ENCODE assay signal across 1 cellular context in the genomic region with DNA sequence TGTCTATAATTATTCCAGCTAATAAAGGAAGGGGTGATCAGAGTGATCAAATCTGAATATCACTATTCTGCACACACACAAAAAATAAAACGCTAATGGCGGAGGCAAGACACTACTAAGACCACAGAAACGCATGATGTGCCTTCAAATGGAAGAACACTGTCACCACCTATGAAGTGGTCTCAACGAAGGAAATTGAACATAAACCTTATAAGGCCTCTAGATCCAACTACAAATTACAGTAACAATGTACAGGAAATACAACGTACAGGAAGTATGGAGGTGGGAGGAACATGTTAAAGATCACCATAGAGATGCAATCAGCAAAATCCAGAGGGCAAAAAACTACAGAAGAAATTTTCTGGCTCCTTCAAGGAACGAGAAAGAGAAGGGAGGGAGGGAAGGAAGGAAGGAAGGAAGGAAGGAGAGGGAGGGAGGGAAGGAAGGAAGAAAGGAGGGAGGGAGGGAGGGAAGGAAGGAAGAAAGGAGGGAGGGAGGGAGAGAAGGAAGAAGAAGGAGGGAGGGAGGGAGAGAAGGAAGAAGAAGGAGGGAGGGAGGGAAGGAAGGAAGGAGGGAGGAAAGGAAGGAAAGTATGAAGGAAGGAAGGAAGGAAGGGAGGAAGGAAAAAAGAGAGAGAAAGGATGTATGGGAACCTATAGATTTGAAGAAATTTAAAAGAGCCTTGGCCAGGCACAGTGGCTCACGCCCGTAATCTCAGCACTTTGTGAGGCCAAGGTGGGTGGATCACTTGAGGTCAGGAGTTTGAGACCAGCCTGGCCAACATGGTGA.
TF ChIP-seq lines count a peak whose summit lies in the region.

No MANE protein-coding gene starts in this region.

TF ChIP-seq in GM23338, 12 proteins besides CTCF, POLR2A, EP300 and RAD21 (continued from another document):
- TF ChIP-seq, protein P1, sequence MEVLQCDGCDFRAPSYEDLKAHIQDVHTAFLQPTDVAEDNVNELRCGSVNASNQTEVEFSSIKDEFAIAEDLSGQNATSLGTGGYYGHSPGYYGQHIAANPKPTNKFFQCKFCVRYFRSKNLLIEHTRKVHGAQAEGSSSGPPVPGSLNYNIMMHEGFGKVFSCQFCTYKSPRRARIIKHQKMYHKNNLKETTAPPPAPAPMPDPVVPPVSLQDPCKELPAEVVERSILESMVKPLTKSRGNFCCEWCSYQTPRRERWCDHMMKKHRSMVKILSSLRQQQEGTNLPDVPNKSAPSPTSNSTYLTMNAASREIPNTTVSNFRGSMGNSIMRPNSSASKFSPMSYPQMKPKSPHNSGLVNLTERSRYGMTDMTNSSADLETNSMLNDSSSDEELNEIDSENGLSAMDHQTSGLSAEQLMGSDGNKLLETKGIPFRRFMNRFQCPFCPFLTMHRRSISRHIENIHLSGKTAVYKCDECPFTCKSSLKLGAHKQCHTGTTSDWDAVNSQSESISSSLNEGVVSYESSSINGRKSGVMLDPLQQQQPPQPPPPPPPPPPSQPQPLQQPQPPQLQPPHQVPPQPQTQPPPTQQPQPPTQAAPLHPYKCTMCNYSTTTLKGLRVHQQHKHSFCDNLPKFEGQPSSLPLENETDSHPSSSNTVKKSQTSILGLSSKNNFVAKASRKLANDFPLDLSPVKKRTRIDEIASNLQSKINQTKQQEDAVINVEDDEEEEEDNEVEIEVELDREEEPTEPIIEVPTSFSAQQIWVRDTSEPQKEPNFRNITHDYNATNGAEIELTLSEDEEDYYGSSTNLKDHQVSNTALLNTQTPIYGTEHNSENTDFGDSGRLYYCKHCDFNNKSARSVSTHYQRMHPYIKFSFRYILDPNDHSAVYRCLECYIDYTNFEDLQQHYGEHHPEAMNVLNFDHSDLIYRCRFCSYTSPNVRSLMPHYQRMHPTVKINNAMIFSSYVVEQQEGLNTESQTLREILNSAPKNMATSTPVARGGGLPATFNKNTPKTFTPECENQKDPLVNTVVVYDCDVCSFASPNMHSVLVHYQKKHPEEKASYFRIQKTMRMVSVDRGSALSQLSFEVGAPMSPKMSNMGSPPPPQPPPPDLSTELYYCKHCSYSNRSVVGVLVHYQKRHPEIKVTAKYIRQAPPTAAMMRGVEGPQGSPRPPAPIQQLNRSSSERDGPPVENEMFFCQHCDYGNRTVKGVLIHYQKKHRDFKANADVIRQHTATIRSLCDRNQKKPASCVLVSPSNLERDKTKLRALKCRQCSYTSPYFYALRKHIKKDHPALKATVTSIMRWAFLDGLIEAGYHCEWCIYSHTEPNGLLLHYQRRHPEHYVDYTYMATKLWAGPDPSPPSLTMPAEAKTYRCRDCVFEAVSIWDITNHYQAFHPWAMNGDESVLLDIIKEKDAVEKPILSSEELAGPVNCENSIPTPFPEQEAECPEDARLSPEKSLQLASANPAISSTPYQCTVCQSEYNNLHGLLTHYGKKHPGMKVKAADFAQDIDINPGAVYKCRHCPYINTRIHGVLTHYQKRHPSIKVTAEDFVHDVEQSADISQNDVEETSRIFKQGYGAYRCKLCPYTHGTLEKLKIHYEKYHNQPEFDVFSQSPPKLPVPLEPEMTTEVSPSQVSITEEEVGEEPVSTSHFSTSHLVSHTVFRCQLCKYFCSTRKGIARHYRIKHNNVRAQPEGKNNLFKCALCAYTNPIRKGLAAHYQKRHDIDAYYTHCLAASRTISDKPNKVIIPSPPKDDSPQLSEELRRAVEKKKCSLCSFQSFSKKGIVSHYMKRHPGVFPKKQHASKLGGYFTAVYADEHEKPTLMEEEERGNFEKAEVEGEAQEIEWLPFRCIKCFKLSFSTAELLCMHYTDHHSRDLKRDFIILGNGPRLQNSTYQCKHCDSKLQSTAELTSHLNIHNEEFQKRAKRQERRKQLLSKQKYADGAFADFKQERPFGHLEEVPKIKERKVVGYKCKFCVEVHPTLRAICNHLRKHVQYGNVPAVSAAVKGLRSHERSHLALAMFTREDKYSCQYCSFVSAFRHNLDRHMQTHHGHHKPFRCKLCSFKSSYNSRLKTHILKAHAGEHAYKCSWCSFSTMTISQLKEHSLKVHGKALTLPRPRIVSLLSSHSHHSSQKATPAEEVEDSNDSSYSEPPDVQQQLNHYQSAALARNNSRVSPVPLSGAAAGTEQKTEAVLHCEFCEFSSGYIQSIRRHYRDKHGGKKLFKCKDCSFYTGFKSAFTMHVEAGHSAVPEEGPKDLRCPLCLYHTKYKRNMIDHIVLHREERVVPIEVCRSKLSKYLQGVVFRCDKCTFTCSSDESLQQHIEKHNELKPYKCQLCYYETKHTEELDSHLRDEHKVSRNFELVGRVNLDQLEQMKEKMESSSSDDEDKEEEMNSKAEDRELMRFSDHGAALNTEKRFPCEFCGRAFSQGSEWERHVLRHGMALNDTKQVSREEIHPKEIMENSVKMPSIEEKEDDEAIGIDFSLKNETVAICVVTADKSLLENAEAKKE (CRISPR knock-in tag; IDR thresholded peaks at IDR 0.05), result no peak
- TF ChIP-seq POLR2AphosphoS5 (IDR thresholded peaks at IDR 0.05; ENCODE audit: low read depth), result no peak
